Comparison of ENCODE assay signal across 8 cellular contexts in genomic region chr12:15789215-15790171, GRCh38. TPM values are rescaled to one million over a fixed set of nuclear protein-coding genes. Genes with fewer than 3 reads are reported as not detected.
DNase-seq lines count a peak whose midpoint lies in the region; ATAC-seq and FAIRE-seq lines count a peak whose summit lies in the region.

Gene EPS8, minus strand, starts transcription at chr12:15789388. Its CDS starts 106,437 bp downstream, at chr12:15682951.

- peak within 1 kb of the TSS; percentile 77 for H3K27ac ChIP-seq in right cardiac atrium (ENCODE audit: low read length)

- WGBS in right cardiac atrium: 2% methylated on average over 85 of the region's 85 CpGs

- peak within 1 kb of the TSS; percentile 88 for H3K4me3 ChIP-seq in right cardiac atrium (ENCODE audit: low read length)

- no peaks in the 10 kb centered on the region for H3K9me3 ChIP-seq in right cardiac atrium (ENCODE audit: control insufficient read depth, low read length)

- H3K27me3 ChIP-seq in right cardiac atrium (ENCODE audit: control insufficient read depth, insufficient read depth): no peaks in the 10 kb centered on the region

- intact Hi-C loops in right cardiac atrium (cut with DNase I): loop anchor here in 2 of 4 donors (5.0 to 10.0 kb wide), 2 partner anchors 55 to 63 kb away; no protein-coding TSS in a partner anchor

- peak; percentile 91 for DNase-seq in NCI-H146 treated with DMSO at 0.1 percent for 48 hours (lab: John Stamatoyannopoulos, UW; ENCODE audit: unreplicated experiment)
- DNase-seq in T-helper 2 cell: peak; percentile 70 to 92 (median 82)
- peak; percentile 46 to 93 (median 87) for DNase-seq in anterior cingulate cortex (lab: John Stamatoyannopoulos, UW)
- DNase-seq in right cardiac atrium: peak; percentile 93 to 97 (median 97)
- DNase-seq in putamen (ENCODE audit: low spot score): peak; percentile 89
- DNase-seq in urothelium cell line (ENCODE audit: low spot score): peak; percentile 94

- ATAC-seq in GM18498 (IDR thresholded peaks at IDR 0.05; ENCODE audit: unreplicated experiment): peak; percentile 92
- ATAC-seq in HG02870 (IDR thresholded peaks at IDR 0.05; ENCODE audit: unreplicated experiment): peak; percentile 80
- ATAC-seq in right cardiac atrium: peak; percentile 98 to 99

- H3K4me1 ChIP-seq in right cardiac atrium (ENCODE audit: control insufficient read depth, insufficient read depth, low read length): no peaks in the 10 kb centered on the region

- peak; percentile 94 for FAIRE-seq in urothelium cell line (lab: Jason Lieb, UNC)

RNA-seq across cellular contexts. Expression of gene EPS8, which starts in this region (rescaled TPM):
- total RNA-seq in right cardiac atrium: 10 to 100 TPM; 27.3 to 39.7 (median 32.8) TPM
- polyA plus RNA-seq in right cardiac atrium: 18.6 TPM

Comparison
In these comparisons a context has a peak if more than half of its experiments do, and no peak if none do; other contexts are left out.
1. Peak in every context shown above with its lines: DNase-seq, ATAC-seq, H3K4me3 ChIP-seq and H3K27ac ChIP-seq.